18 cellular contexts compared by ENCODE assay signal in the genomic region with DNA sequence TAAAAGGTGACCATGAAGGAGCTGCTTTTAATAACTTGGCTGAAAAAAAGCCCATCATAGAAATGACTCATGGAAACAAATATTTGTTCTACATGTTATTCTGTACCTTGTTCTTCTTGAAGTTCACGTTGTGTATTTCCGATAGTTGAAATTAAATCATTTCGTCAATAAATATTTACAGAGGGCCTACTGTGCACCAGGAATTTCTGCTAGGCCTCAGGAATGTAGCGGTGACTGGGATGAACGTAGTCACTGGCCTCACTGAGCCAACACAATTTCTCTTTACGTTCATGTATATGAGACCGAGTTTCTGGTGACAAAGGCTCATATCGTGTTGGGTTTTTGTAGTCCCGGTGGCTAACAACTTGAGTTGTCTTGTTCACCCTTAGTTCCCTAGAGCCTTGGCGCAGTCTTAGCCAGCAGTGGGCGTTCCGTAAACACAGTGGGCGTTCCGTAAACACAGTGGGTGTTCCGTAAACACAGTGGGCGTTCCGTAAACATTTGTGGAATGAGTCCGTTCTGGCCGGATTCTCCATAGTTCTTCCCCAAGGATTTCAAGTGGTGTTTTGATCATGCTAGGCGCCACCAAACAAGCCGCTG. TPM values are rescaled to one million over a fixed set of nuclear protein-coding genes. Genes with fewer than 3 reads are reported as not detected.
DNase-seq lines count a peak whose midpoint lies in the region; ATAC-seq, FAIRE-seq and TF ChIP-seq lines count a peak whose summit lies in the region.
"Had no signal": no experiment of that assay in that cellular context is flagged by ENCODE, and none has a peak within 500 bp of the region (broad histone marks: within the 10 kb centered on the region; RNA-seq: fewer than 3 reads in every experiment).

No MANE protein-coding gene starts in this region.

- no peak for TF ChIP-seq RAD21 in HepG2 (CRISPR knock-in tag; IDR thresholded peaks at IDR 0.05)
- TF ChIP-seq RAD21 in H1 (IDR thresholded peaks at IDR 0.05 in 1 of 2, conservative IDR thresholded peaks at IDR 0.05 in 1 of 2; ENCODE audit: low read depth in 2 of 2, low read length in 2 of 2): no peak

- no peak overlapping the region for H2BK12ac ChIP-seq in H1 (ENCODE audit: low read depth, low read length)

- H3K9me3 ChIP-seq in HepG2 (ENCODE audit: low read length) (no peaks in the 10 kb centered on the region), right lobe of liver (no peaks in the 10 kb centered on the region), PC-3 (ENCODE audit: low read length) (no peaks in the 10 kb centered on the region), H1 (ENCODE audit: insufficient read depth in 2 of 2, low read depth in 1 of 2, low read length in 1 of 2) (no peaks in the 10 kb centered on the region)
- H3K9me3 ChIP-seq: BLaER1 treated with 17β-estradiol and CSF1 and Interleukin-3, amounts not matched to agents 10 nM and 100 nM had no signal

- H3K4me3 ChIP-seq in HepG2 (replicated peaks in 1 of 3; ENCODE audit: insufficient read depth in 1 of 3, low read depth in 2 of 3, low read length in 3 of 3) (no peak overlapping the region), right lobe of liver (no peak overlapping the region), PC-3 (ENCODE audit: low read length) (no peak overlapping the region), H1 (ENCODE audit: extremely low read depth in 1 of 4, insufficient read depth in 2 of 4, low read depth in 3 of 4, low read length in 4 of 4) (no peak overlapping the region)
- H3K4me3 ChIP-seq: BLaER1 treated with 17β-estradiol and CSF1 and Interleukin-3, amounts not matched to agents 10 nM and 100 nM had no signal

- DNase-seq in HepG2 (ENCODE audit: low spot score) (peak; percentile 34), right lobe of liver (no peak), PC-3 (peak; percentile 39), H1 (ENCODE audit: low read depth in 1 of 2, low spot score in 2 of 2) (no peak), NCI-H2029 (lab: John Stamatoyannopoulos, UW) (no peak), GM12892 (ENCODE audit: insufficient read length) (no peak), cardiac septum (ENCODE audit: low spot score) (no peak)
- DNase-seq in activated naive CD4-positive, alpha-beta T cell (lab: John Stamatoyannopoulos, UW): no peak
- DNase-seq: AML-193; CD4-positive, CD25-positive, alpha-beta regulatory T cell; DMS79; H7 had no signal

- CTCF ChIA-PET in HepG2 (lab: Yijun Ruan, JAX; ENCODE audit: low intra/inter-chr PET ratio, low total read pairs): no interaction called here
- CTCF ChIA-PET in PC-3 (lab: Charles Lee): no interaction called here
- CTCF ChIA-PET in H1 (lab: Charles Lee; ENCODE audit: partially characterized antibody): interaction anchor here (0.7 to 2.7 kb wide), 5 partner anchors 9 to 129 kb away, joined by 3 to 21 read pairs (median 5); no protein-coding TSS in a partner anchor

- no peaks in the 10 kb centered on the region for H3K79me2 ChIP-seq in HepG2 (ENCODE audit: insufficient read depth, low read length)
- H3K79me2 ChIP-seq in PC-3 (ENCODE audit: low read length): no peaks in the 10 kb centered on the region
- no peaks in the 10 kb centered on the region for H3K79me2 ChIP-seq in H1 (ENCODE audit: control insufficient read depth in 1 of 2, insufficient read depth in 2 of 2, low read length in 2 of 2)

- POLR2A ChIA-PET in HepG2 (lab: Yijun Ruan, JAX): interaction anchor here (1.3 to 1.4 kb wide), 2 partner anchors 13 to 37 kb away, joined by 4 to 6 read pairs; no protein-coding TSS in a partner anchor
- POLR2A ChIA-PET in PC-3 (lab: Charles Lee; ENCODE audit: unreplicated experiment): interaction anchor here (0.6 kb wide), 2 partner anchors 572 to 1240 kb away, joined by 7 read pairs; no protein-coding TSS in a partner anchor
- POLR2A ChIA-PET in H1 (lab: Charles Lee; ENCODE audit: partially characterized antibody): no interaction called here

- H3K23me2 ChIP-seq in H1 (ENCODE audit: low read depth, low read length): no peaks in the 10 kb centered on the region

- H3K4me1 ChIP-seq in HepG2 (ENCODE audit: insufficient read depth, low read length) (peaks cover 23% of the 10 kb centered on the region), right lobe of liver (no peaks in the 10 kb centered on the region), PC-3 (ENCODE audit: insufficient read depth, low read length) (no peaks in the 10 kb centered on the region), H1 (replicated peaks in 1 of 4; ENCODE audit: control insufficient read depth in 3 of 4, insufficient read depth in 4 of 4, low read length in 3 of 4) (peaks cover 0 to 4% (median 0%) of the 10 kb centered on the region in 4 experiments; a peak in 1 of 7 replicates)

- no peak overlapping the region for H2BK15ac ChIP-seq in H1 (ENCODE audit: low read length)

- H3K9ac ChIP-seq in HepG2 (ENCODE audit: insufficient read depth, low read depth, low read length) (no peak overlapping the region), PC-3 (ENCODE audit: low read length) (no peak overlapping the region), H1 (replicated peaks in 1 of 4; ENCODE audit: extremely low read depth in 1 of 4, low read depth in 3 of 4, low read length in 3 of 4) (no peak overlapping the region)
- H3K9ac ChIP-seq: BLaER1 treated with 17β-estradiol and CSF1 and Interleukin-3, amounts not matched to agents 10 nM and 100 nM; KMS-11 had no signal

- no peak overlapping the region for H3K18ac ChIP-seq in H1 (ENCODE audit: extremely low read depth, low read length)

- no peak overlapping the region for H3K4me2 ChIP-seq in HepG2 (ENCODE audit: low read depth, low read length)
- no peak overlapping the region for H3K4me2 ChIP-seq in PC-3 (ENCODE audit: low read length)
- no peak overlapping the region for H3K4me2 ChIP-seq in H1 (ENCODE audit: insufficient read depth in 1 of 2, low read depth in 2 of 2, low read length in 2 of 2)
- H3K4me2 ChIP-seq: KMS-11 had no signal

- 86% methylated on average over 21 of the region's 21 CpGs for WGBS in HepG2 (ENCODE audit: low lambda C conversion rate)
- WGBS in right lobe of liver (ENCODE audit: insufficient coverage, low coverage, low lambda C conversion rate, missing lambda C conversion rate): 78% methylated on average over 13 of the region's 21 CpGs
- 73% methylated on average over 21 of the region's 21 CpGs; no CpG with 5 or more reads in 1 of the 2 experiments for WGBS in H1 (ENCODE audit: extremely low coverage in 1 of 2, insufficient coverage in 1 of 2, insufficient read length in 1 of 2, insufficient replicate concordance in 2 of 2, low coverage in 1 of 2, low lambda C conversion rate in 2 of 2, missing lambda C conversion rate in 1 of 2), 2 experiments

- H3K36me3 ChIP-seq in HepG2 (replicated peaks in 1 of 2; ENCODE audit: control insufficient read depth in 1 of 2, insufficient read depth in 2 of 2, low read length in 2 of 2) (no peaks in the 10 kb centered on the region), right lobe of liver (no peaks in the 10 kb centered on the region), PC-3 (ENCODE audit: low read depth, low read length) (no peaks in the 10 kb centered on the region), H1 (ENCODE audit: control insufficient read depth in 2 of 4, insufficient read depth in 4 of 4, low read length in 3 of 4) (no peaks in the 10 kb centered on the region)
- H3K36me3 ChIP-seq: BLaER1 treated with 17β-estradiol and CSF1 and Interleukin-3, amounts not matched to agents 10 nM and 100 nM had no signal

- BruUV-seq in HepG2 (replicated peaks; lab: Mats Ljungman, UMichigan): no TSS peak
- BruUV-seq in PC-3 (replicated peaks; lab: Mats Ljungman, UMichigan): no TSS peak

- no peak overlapping the region for H4K8ac ChIP-seq in H1 (ENCODE audit: extremely low read depth, insufficient read depth, low read length)

- H2BK120ac ChIP-seq in H1 (replicated peaks; ENCODE audit: low read depth, low read length): no peak overlapping the region

- no peak overlapping the region for H3K14ac ChIP-seq in H1 (ENCODE audit: insufficient read length)

- no peak overlapping the region for H3K56ac ChIP-seq in H1 (replicated peaks; ENCODE audit: insufficient read length, low read depth, low read length)

- H2AFZ ChIP-seq in HepG2 (ENCODE audit: low read length): no peak overlapping the region
- H2AFZ ChIP-seq in PC-3 (ENCODE audit: low read length): no peak overlapping the region
- H2AFZ ChIP-seq in H1 (ENCODE audit: low read length): no peak overlapping the region

- no peak overlapping the region for H4K5ac ChIP-seq in H1 (ENCODE audit: insufficient read length, low read depth, low read length)

- H3K27me3 ChIP-seq in HepG2 (ENCODE audit: control insufficient read depth in 1 of 2, insufficient read depth in 2 of 2, low read length in 2 of 2): no peaks in the 10 kb centered on the region
- H3K27me3 ChIP-seq in right lobe of liver: no peaks in the 10 kb centered on the region
- H3K27me3 ChIP-seq in PC-3 (ENCODE audit: low read length): peaks cover 61% of the 10 kb centered on the region
- peaks cover 0 to 9% (median 1%) of the 10 kb centered on the region in 4 experiments; a peak in 3 of 7 replicates for H3K27me3 ChIP-seq in H1 (replicated peaks in 1 of 4; ENCODE audit: control insufficient read depth in 3 of 4, extremely low read depth in 1 of 4, insufficient read depth in 3 of 4, low read length in 3 of 4)
- H3K27me3 ChIP-seq: BLaER1 treated with 17β-estradiol and CSF1 and Interleukin-3, amounts not matched to agents 10 nM and 100 nM had no signal

- ATAC-seq in HepG2 (no peak; the same call in 2 of the 3 replicates), right lobe of liver (no peak), PC-3 (peak; percentile 29; the same call in 1 of the 2 replicates)

- TF ChIP-seq POLR2A in HepG2 (IDR thresholded peaks at IDR 0.05; ENCODE audit: insufficient read depth in 1 of 2, low read depth in 2 of 2, low read length in 2 of 2) (no peak), right lobe of liver (IDR thresholded peaks at IDR 0.05) (no peak), H1 (IDR thresholded peaks at IDR 0.05; ENCODE audit: control extremely low read depth in 1 of 2, low read depth in 2 of 2, low read length in 2 of 2) (no peak), GM12892 (IDR thresholded peaks at IDR 0.05; ENCODE audit: low read depth, low read length) (no peak)

- in situ Hi-C loops in HepG2 (cut with HindIII; ENCODE audit: extremely low pct_ligation_motif_present, low pct_unique_long_range_greater_than_20kb): loop anchor here (5.0 kb wide), 1 partner anchor 46 kb away; no protein-coding TSS in a partner anchor

- no peaks in the 10 kb centered on the region for H3F3A ChIP-seq in PC-3 (ENCODE audit: low read length, unreplicated experiment)

- TF ChIP-seq EP300 in HepG2 (IDR thresholded peaks at IDR 0.05; ENCODE audit: low read depth in 2 of 2, low read length in 2 of 2) (no peak), HepG2 (CRISPR knock-in tag; IDR thresholded peaks at IDR 0.05; ENCODE audit: borderline replicate concordance) (no peak), H1 (IDR thresholded peaks at IDR 0.05; ENCODE audit: borderline replicate concordance in 1 of 2, low read depth in 2 of 2, low read length in 2 of 2) (no peak)

- no peak overlapping the region for H3K4ac ChIP-seq in H1 (replicated peaks; ENCODE audit: insufficient read length, low read depth, low read length)

- no peaks in the 10 kb centered on the region for H3K79me1 ChIP-seq in H1 (ENCODE audit: low read depth, low read length)

- no peak overlapping the region for H4K91ac ChIP-seq in H1 (replicated peaks; ENCODE audit: insufficient read length, low read length)

- no peak overlapping the region for H2AK5ac ChIP-seq in H1 (ENCODE audit: low read depth, low read length)

- H4K20me1 ChIP-seq in HepG2 (ENCODE audit: insufficient read depth, low read length) (no peaks in the 10 kb centered on the region), PC-3 (ENCODE audit: low read length) (no peaks in the 10 kb centered on the region), H1 (replicated peaks in 1 of 2; ENCODE audit: control insufficient read depth in 1 of 2, insufficient read depth in 2 of 2, low read length in 2 of 2) (peaks cover 0 to 4% of the 10 kb centered on the region in 2 experiments)
- H4K20me1 ChIP-seq: BLaER1 treated with 17β-estradiol and CSF1 and Interleukin-3, amounts not matched to agents 10 nM and 100 nM had no signal

- H3K9me2 ChIP-seq in PC-3 (replicated peaks; ENCODE audit: low read length): no peaks in the 10 kb centered on the region

- H3K23ac ChIP-seq in H1 (ENCODE audit: insufficient read length): no peak overlapping the region

- no peak overlapping the region for H3K27ac ChIP-seq in HepG2 (ENCODE audit: extremely low read length, insufficient read depth, low read length)
- no peak overlapping the region for H3K27ac ChIP-seq in right lobe of liver
- H3K27ac ChIP-seq in PC-3 (ENCODE audit: low read length): no peak overlapping the region
- no peak overlapping the region for H3K27ac ChIP-seq in H1 (ENCODE audit: low read depth, low read length)
- H3K27ac ChIP-seq: 22Rv1; BLaER1 treated with 17β-estradiol and CSF1 and Interleukin-3, amounts not matched to agents 10 nM and 100 nM; KMS-11 had no signal

- intact Hi-C loops in HepG2 (cut with micrococcal nuclease; ENCODE audit: unreplicated experiment) (no loop called here), right lobe of liver (cut with DNase I) (no loop called here), PC-3 (cut with micrococcal nuclease) (no loop called here), cardiac septum (cut with DNase I) (no loop called here)

- H2BK5ac ChIP-seq in H1 (ENCODE audit: low read depth, low read length): no peak overlapping the region

- no peak overlapping the region for H2BK20ac ChIP-seq in H1 (ENCODE audit: low read length)

- TF ChIP-seq CTCF in HepG2 (CRISPR knock-in tag; IDR thresholded peaks at IDR 0.05) (no peak), right lobe of liver (IDR thresholded peaks at IDR 0.05) (no peak), PC-3 (conservative IDR thresholded peaks at IDR 0.05; ENCODE audit: low read depth, low read length) (no peak), H1 (IDR thresholded peaks at IDR 0.05; ENCODE audit: control extremely low read depth in 1 of 3, insufficient read depth in 1 of 3, low read depth in 1 of 3, low read length in 3 of 3) (no peak)

- FAIRE-seq in HepG2 (lab: Jason Lieb, UNC) (no peak), H1 (lab: Jason Lieb, UNC) (no peak), GM12892 (lab: Jason Lieb, UNC) (no peak)
- FAIRE-seq: G401.6, GM12891, GM19239 had no signal

RNA-seq across cellular contexts. Expression of gene VAMP3, which starts 53.2 kb away (rescaled TPM):
- total RNA-seq in HepG2 (2016; rRNA removed; fragmentation: Illumina TruSeq; extraction: Trizol) (75.3 and 102 TPM in 2 replicates), right lobe of liver (10 to 100 TPM; 28.2 to 39.9 (median 31.7) TPM), PC-3 (2014; rRNA removed) (64.2 and 67.2 TPM in 2 replicates), cardiac septum (78.1 TPM)
- total RNA-seq in HepG2 (2016; cell fraction: cytosol; rRNA removed; fragmentation: Illumina TruSeq; extraction: Trizol; ENCODE audit: low read depth): 16.6 and 20.3 TPM in 2 replicates
- 73.2 and 109 TPM in 2 replicates for total RNA-seq in HepG2 (2016; cell fraction: insoluble cytoplasmic fraction; rRNA removed; fragmentation: Illumina TruSeq; extraction: Trizol)
- 75.9 and 77.4 TPM in 2 replicates for total RNA-seq in HepG2 (2016; cell fraction: membrane; rRNA removed; fragmentation: Illumina TruSeq; extraction: Trizol)
- 43.2 and 44.6 TPM in 2 replicates for total RNA-seq in HepG2 (2016; cell fraction: nucleus; rRNA removed; fragmentation: Illumina TruSeq; extraction: Trizol)
- polyA plus RNA-seq in HepG2 (2011; rRNA removed) (75.8 and 88.7 TPM in 2 replicates), H1 (2011; rRNA removed) (18.2 and 27.9 TPM in 2 replicates)
- polyA plus RNA-seq in HepG2 (2011; cell fraction: cytosol; rRNA removed): 43.2 and 66.5 TPM in 2 replicates
- 21.8 and 31.6 TPM in 2 replicates for polyA plus RNA-seq in HepG2 (2011; cell fraction: nucleus; rRNA removed)
- 52.3 and 54.8 TPM in 2 replicates for polyA plus RNA-seq in HepG2 (2012)
- 18.0 and 18.9 TPM in 2 replicates for polyA plus RNA-seq in HepG2 (2016; cell fraction: cytosol; fragmentation: Illumina TruSeq; extraction: Trizol; ENCODE audit: low read depth)
- polyA plus RNA-seq in HepG2 (2016; cell fraction: insoluble cytoplasmic fraction; fragmentation: Illumina TruSeq; extraction: Trizol; ENCODE audit: low read depth): 147 and 152 TPM in 2 replicates
- 70.8 and 73.6 TPM in 2 replicates for polyA plus RNA-seq in HepG2 (2016; cell fraction: membrane; fragmentation: Illumina TruSeq; extraction: Trizol; ENCODE audit: low read depth)
- polyA plus RNA-seq in HepG2 (2016; cell fraction: nucleus; fragmentation: Illumina TruSeq; extraction: Trizol; ENCODE audit: insufficient read depth, low read depth): 75.8 and 78.8 TPM in 2 replicates
- 29.0 and 31.6 TPM in 2 replicates for polyA minus RNA-seq in HepG2 (2011; rRNA and poly(A)+ RNA removed; ENCODE audit: low replicate concordance)
- 34.5 and 42.2 TPM in 2 replicates for polyA minus RNA-seq in HepG2 (2011; cell fraction: cytosol; rRNA and poly(A)+ RNA removed)
- polyA minus RNA-seq in HepG2 (2011; cell fraction: nucleus; rRNA and poly(A)+ RNA removed): 20.9 and 32.9 TPM in 2 replicates
- 36.7 and 41.2 TPM in 2 replicates for total RNA-seq in H1 (2021; fragmentation: NEBNext Ultra II Directional; extraction: Animal tissue kit (Norgen Biotek cat#: 25700))
- 31.8 TPM for polyA plus RNA-seq in H1 (2011; cell fraction: cytosol; rRNA removed)
- 11.9 TPM for polyA plus RNA-seq in H1 (2011; cell fraction: nucleus; rRNA removed)
- 25.4 to 30.7 TPM (median 27.5 TPM) in 4 replicates for polyA plus RNA-seq in H1 (2012, experiment 1 of 2)
- polyA plus RNA-seq in H1 (2012, experiment 2 of 2): 9.4 TPM
- polyA plus RNA-seq in H1 (2013, experiment 1 of 2): 32.5 TPM
- 33.7 TPM for polyA plus RNA-seq in H1 (2013, experiment 2 of 2)
- 20.7 and 24.2 TPM in 2 replicates for polyA minus RNA-seq in H1 (2011; rRNA and poly(A)+ RNA removed)
- 22.2 TPM for polyA minus RNA-seq in H1 (2011; cell fraction: cytosol; rRNA and poly(A)+ RNA removed)
- polyA minus RNA-seq in H1 (2011; cell fraction: nucleus; rRNA and poly(A)+ RNA removed): 14.1 TPM
- polyA plus RNA-seq in GM12892 (2012; ENCODE audit: missing spikeins): 8.5 TPM

Comparison
In these comparisons a context has a peak if more than half of its experiments do, and no peak if none do; other contexts are left out.
1. DNase-seq: peak in HepG2 (single experiment) and PC-3 (single experiment); none in right lobe of liver (0 of 3), H1 (0 of 2), NCI-H2029 (single experiment), activated naive CD4-positive, alpha-beta T cell (0 of 4), GM12892 (single experiment) and cardiac septum (single experiment).